16 cellular contexts compared by ENCODE assay signal in the genomic region with DNA sequence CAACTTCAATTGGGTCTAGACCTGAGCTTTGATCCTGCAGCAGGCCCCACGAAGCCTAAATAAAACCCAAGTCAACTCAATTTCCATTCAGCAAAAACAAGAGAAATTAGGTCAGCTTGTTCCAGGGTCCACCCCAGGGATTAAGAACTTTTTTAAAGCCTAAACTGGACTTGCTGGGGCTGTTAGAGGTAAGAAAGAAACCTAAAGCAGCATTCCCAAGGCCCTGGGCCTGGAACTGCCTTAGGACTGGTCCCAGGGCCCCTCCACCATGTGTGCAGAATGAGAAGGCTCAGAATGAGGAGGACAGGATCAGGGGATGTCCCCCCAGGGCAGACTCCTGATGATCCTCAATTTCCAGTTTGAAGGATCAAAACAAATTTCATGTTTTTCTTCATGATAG.
DNase-seq lines count a peak whose midpoint lies in the region; ATAC-seq and TF ChIP-seq lines count a peak whose summit lies in the region.
"Had no signal": no experiment of that assay in that cellular context is flagged by ENCODE, and none has a peak within 500 bp of the region (broad histone marks: within the 10 kb centered on the region; RNA-seq: fewer than 3 reads in every experiment).

No MANE protein-coding gene starts in this region.

- H3K9me3 Mint-ChIP-seq in WTC11: no peaks in the 10 kb centered on the region
- H3K9me3 Mint-ChIP-seq: CD8-positive, alpha-beta T cell had no signal

- intact Hi-C loops in heart right ventricle (cut with DNase I) (loop anchor here in 3 of 10 donors (5.0 to 10.0 kb wide), 3 partner anchors 60 to 682 kb away; no protein-coding TSS in a partner anchor), lower lobe of right lung (cut with DNase I) (no loop called here)

- ATAC-seq in WTC11 (no peak), heart right ventricle (peak in 3 of 8 donors; percentile 20 to 48 (median 34)), HG03025 (IDR thresholded peaks at IDR 0.05; ENCODE audit: low FRiP score, unreplicated experiment) (no peak), GM19328 (IDR thresholded peaks at IDR 0.05; ENCODE audit: unreplicated experiment) (no peak), lower lobe of right lung (no peak)
- ATAC-seq: CD8-positive, alpha-beta T cell; SK-N-SH treated with all-trans-retinoic acid at 6 μM for 48 hours had no signal

- DNase-seq in ELF-1 (ENCODE audit: low read depth, low spot score) (peak; percentile 30), WTC11 (ENCODE audit: low spot score) (no peak), heart right ventricle (no peak), NCI-H82 treated with DMSO at 0.1 percent for 48 hours (lab: John Stamatoyannopoulos, UW; ENCODE audit: unreplicated experiment) (no peak), lower lobe of right lung (no peak)
- DNase-seq: CD8-positive, alpha-beta T cell; NCI-H1092 treated with DMSO at 0.1 percent for 48 hours; NCI-H1694 treated with DMSO at 0.1 percent for 48 hours; NCI-H446 treated with DMSO at 0.1 percent for 48 hours; NCI-H748 treated with DMSO at 0.1 percent for 48 hours; SHP77 had no signal

- H3K27me3 Mint-ChIP-seq in WTC11 (ENCODE audit: low read depth): peaks cover 25% of the 10 kb centered on the region

- no peaks in the 10 kb centered on the region for H3K36me3 ChIP-seq in heart right ventricle
- H3K36me3 ChIP-seq in neutrophil: no peaks in the 10 kb centered on the region
- no peaks in the 10 kb centered on the region for H3K36me3 ChIP-seq in lower lobe of right lung

- no peak overlapping the region for H3K27ac Mint-ChIP-seq in WTC11
- H3K27ac Mint-ChIP-seq: CD8-positive, alpha-beta T cell had no signal

- no peaks in the 10 kb centered on the region for H3K36me3 Mint-ChIP-seq in WTC11

- POLR2A ChIA-PET in WTC11 (lab: Charles Lee): no interaction called here

- CTCF ChIA-PET in WTC11 (lab: Charles Lee): no interaction called here

- no peaks in the 10 kb centered on the region for H3K27me3 ChIP-seq in heart right ventricle
- H3K27me3 ChIP-seq in neutrophil: no peaks in the 10 kb centered on the region
- H3K27me3 ChIP-seq in lower lobe of right lung (ENCODE audit: low read depth): no peaks in the 10 kb centered on the region

- H3K4me1 ChIP-seq in heart right ventricle (peaks cover 0 to 78% (median 32%) of the 10 kb centered on the region in 9 donors), neutrophil (ENCODE audit: control insufficient read depth in 1 of 2, insufficient read depth in 1 of 2, low read depth in 1 of 2, low read length in 1 of 2) (peaks cover 80 to 83% of the 10 kb centered on the region in 2 experiments), lower lobe of right lung (peaks cover 43% of the 10 kb centered on the region)

- peaks cover 85% of the 10 kb centered on the region for H3K4me1 Mint-ChIP-seq in WTC11

- H3K4me3 ChIP-seq in heart right ventricle (no peak overlapping the region), neutrophil (ENCODE audit: low read depth in 1 of 2, low read length in 1 of 2) (peak overlapping the region in 1 of 2 experiments; percentile 51), lower lobe of right lung (no peak overlapping the region)

- H3K27ac ChIP-seq in heart right ventricle (peak overlapping the region in 6 of 10 donors; percentile 16 to 80 (median 49)), neutrophil (peak overlapping the region; percentile 86), lower lobe of right lung (no peak overlapping the region)
- H3K27ac ChIP-seq: KMS-11 had no signal

- H3K9me3 ChIP-seq in heart right ventricle (no peaks in the 10 kb centered on the region), neutrophil (no peaks in the 10 kb centered on the region), lower lobe of right lung (no peaks in the 10 kb centered on the region)

- 0 out of 2 replicates have a peak overlapping the region, but pooled peaks have one; percentile 54 for H3K4me3 Mint-ChIP-seq in WTC11
- H3K4me3 Mint-ChIP-seq: CD8-positive, alpha-beta T cell had no signal

- TF ChIP-seq CTCF in WTC11 (IDR thresholded peaks at IDR 0.05) (no peak), heart right ventricle (IDR thresholded peaks at IDR 0.05) (no peak), neutrophil (IDR thresholded peaks at IDR 0.05) (no peak), lower lobe of right lung (IDR thresholded peaks at IDR 0.05) (no peak)

- 65 to 79% methylated on average over 1 of the region's 1 CpG for WGBS in heart right ventricle, 2 donors

TF ChIP-seq in WTC11, 78 proteins besides CTCF, POLR2A, EP300 and RAD21:
- TF ChIP-seq SMAD3 (CRISPR knock-in tag; IDR thresholded peaks at IDR 0.05; ENCODE audit: borderline replicate concordance) (no peak), SOX15 (CRISPR knock-in tag; IDR thresholded peaks at IDR 0.05) (no peak)
